21 cellular contexts compared by ENCODE assay signal in genomic region chr3:117523407-117523806, GRCh38.
DNase-seq lines count a peak whose midpoint lies in the region; ATAC-seq, FAIRE-seq and TF ChIP-seq lines count a peak whose summit lies in the region.
"Had no signal": no experiment of that assay in that cellular context is flagged by ENCODE, and none has a peak within 500 bp of the region (broad histone marks: within the 10 kb centered on the region; RNA-seq: fewer than 3 reads in every experiment).

No MANE protein-coding gene starts in this region.

- no peaks in the 10 kb centered on the region for H3K27me3 Mint-ChIP-seq in endothelial cell (ENCODE audit: unreplicated experiment)
- H3K27me3 Mint-ChIP-seq in nephron (ENCODE audit: low read depth), result no peaks in the 10 kb centered on the region
- H3K27me3 Mint-ChIP-seq in activated naive CD4-positive, alpha-beta T cell treated with anti-CD3 and anti-CD28 coated beads, Interleukin-2, amount 10 ng/mL, durations not matched to agents 7 days and 5 days, result no peaks in the 10 kb centered on the region
- H3K27me3 Mint-ChIP-seq: CD4-positive, alpha-beta T cell had no signal

- no peak for FAIRE-seq in RCC 7860 (lab: Jason Lieb, UNC)
- FAIRE-seq: A204.1, HTR-8/SVneo had no signal

- CTCF ChIA-PET in activated naive CD4-positive, alpha-beta T cell treated with anti-CD3 and anti-CD28 coated beads, Interleukin-2, amount 10 ng/mL, durations not matched to agents 7 days and 5 days (lab: Charles Lee), result no interaction called here

- H3K4me3 Mint-ChIP-seq in endothelial cell (ENCODE audit: unreplicated experiment), result no peak overlapping the region
- H3K4me3 Mint-ChIP-seq in nephron, result no peak overlapping the region
- H3K4me3 Mint-ChIP-seq in activated naive CD4-positive, alpha-beta T cell treated with anti-CD3 and anti-CD28 coated beads, Interleukin-2, amount 10 ng/mL, durations not matched to agents 7 days and 5 days, result no peak overlapping the region
- H3K4me3 Mint-ChIP-seq: CD4-positive, alpha-beta T cell; HFFc6; IgD-negative memory B cell had no signal

- TF ChIP-seq CTCF in endothelial cell (IDR thresholded peaks at IDR 0.05; ENCODE audit: unreplicated experiment) (no peak), nephron (IDR thresholded peaks at IDR 0.05; ENCODE audit: unreplicated experiment in 3 of 3) (no peak), GM10266 (IDR thresholded peaks at IDR 0.05; ENCODE audit: control insufficient read depth, insufficient read depth, low read depth, missing control alignments) (no peak)

- H3K27ac Mint-ChIP-seq in endothelial cell (ENCODE audit: unreplicated experiment) (peak overlapping the region; percentile 44), nephron (peak overlapping the region in 2 of 3 experiments; percentile 60 to 80)
- no peak overlapping the region for H3K27ac Mint-ChIP-seq in activated naive CD4-positive, alpha-beta T cell treated with anti-CD3 and anti-CD28 coated beads, Interleukin-2, amount 10 ng/mL, durations not matched to agents 7 days and 5 days
- H3K27ac Mint-ChIP-seq: CD4-positive, alpha-beta T cell; HFFc6; IgD-negative memory B cell had no signal

- DNase-seq in ELF-1 (ENCODE audit: low read depth, low spot score), result peak; percentile 53
- DNase-seq in RCC 7860 (ENCODE audit: low spot score), result peak; percentile 29
- DNase-seq in endothelial cell (ENCODE audit: low spot score), result no peak
- DNase-seq in sciatic nerve (ENCODE audit: low spot score), result no peak
- DNase-seq in GM10266 (ENCODE audit: extremely low spot score), result no peak
- no peak for DNase-seq in HuH-7 (ENCODE audit: low spot score)
- DNase-seq in activated naive CD4-positive, alpha-beta T cell treated with anti-CD3 and anti-CD28 coated beads, Interleukin-2, amount 10 ng/mL, durations not matched to agents 7 days and 5 days, result no peak
- DNase-seq: CD4-positive, alpha-beta T cell; HFFc6; Kasumi-1; MM.1S; NCI-H1092; NCI-H1694; NCI-H2107; NCI-H510A; NCI-H748 treated with DMSO at 0.1 percent for 48 hours; SIG-M5 had no signal

- ATAC-seq in sciatic nerve, result no peak

- no peaks in the 10 kb centered on the region for H3K9me3 Mint-ChIP-seq in endothelial cell (ENCODE audit: unreplicated experiment)
- H3K9me3 Mint-ChIP-seq in nephron, result no peaks in the 10 kb centered on the region
- H3K9me3 Mint-ChIP-seq in activated naive CD4-positive, alpha-beta T cell treated with anti-CD3 and anti-CD28 coated beads, Interleukin-2, amount 10 ng/mL, durations not matched to agents 7 days and 5 days, result no peaks in the 10 kb centered on the region
- H3K9me3 Mint-ChIP-seq: CD4-positive, alpha-beta T cell; IgD-negative memory B cell had no signal

- H3K36me3 Mint-ChIP-seq in endothelial cell (ENCODE audit: low read depth, unreplicated experiment) (no peaks in the 10 kb centered on the region), nephron (ENCODE audit: low read depth) (no peaks in the 10 kb centered on the region)
- H3K36me3 Mint-ChIP-seq in activated naive CD4-positive, alpha-beta T cell treated with anti-CD3 and anti-CD28 coated beads, Interleukin-2, amount 10 ng/mL, durations not matched to agents 7 days and 5 days, result no peaks in the 10 kb centered on the region
- H3K36me3 Mint-ChIP-seq: IgD-negative memory B cell had no signal

- intact Hi-C loops in sciatic nerve (cut with DNase I), result loop anchor here (10.0 kb wide), 1 partner anchor 749 kb away; no protein-coding TSS in a partner anchor

- H3K4me1 Mint-ChIP-seq in endothelial cell (ENCODE audit: unreplicated experiment) (peaks cover 24% of the 10 kb centered on the region), nephron (peaks cover 31% of the 10 kb centered on the region)
- no peaks in the 10 kb centered on the region for H3K4me1 Mint-ChIP-seq in activated naive CD4-positive, alpha-beta T cell treated with anti-CD3 and anti-CD28 coated beads, Interleukin-2, amount 10 ng/mL, durations not matched to agents 7 days and 5 days
- H3K4me1 Mint-ChIP-seq: IgD-negative memory B cell had no signal

Comparison
In these comparisons a context has a peak if more than half of its experiments do, and no peak if none do; other contexts are left out.
1. DNase-seq: peak in ELF-1 (single experiment) and RCC 7860 (single experiment); none in endothelial cell (single experiment), sciatic nerve (single experiment), GM10266 (single experiment), HuH-7 (single experiment) and activated naive CD4-positive, alpha-beta T cell treated with anti-CD3 and anti-CD28 coated beads, Interleukin-2, amount 10 ng/mL, durations not matched to agents 7 days and 5 days (single experiment).